In the genomic region with DNA sequence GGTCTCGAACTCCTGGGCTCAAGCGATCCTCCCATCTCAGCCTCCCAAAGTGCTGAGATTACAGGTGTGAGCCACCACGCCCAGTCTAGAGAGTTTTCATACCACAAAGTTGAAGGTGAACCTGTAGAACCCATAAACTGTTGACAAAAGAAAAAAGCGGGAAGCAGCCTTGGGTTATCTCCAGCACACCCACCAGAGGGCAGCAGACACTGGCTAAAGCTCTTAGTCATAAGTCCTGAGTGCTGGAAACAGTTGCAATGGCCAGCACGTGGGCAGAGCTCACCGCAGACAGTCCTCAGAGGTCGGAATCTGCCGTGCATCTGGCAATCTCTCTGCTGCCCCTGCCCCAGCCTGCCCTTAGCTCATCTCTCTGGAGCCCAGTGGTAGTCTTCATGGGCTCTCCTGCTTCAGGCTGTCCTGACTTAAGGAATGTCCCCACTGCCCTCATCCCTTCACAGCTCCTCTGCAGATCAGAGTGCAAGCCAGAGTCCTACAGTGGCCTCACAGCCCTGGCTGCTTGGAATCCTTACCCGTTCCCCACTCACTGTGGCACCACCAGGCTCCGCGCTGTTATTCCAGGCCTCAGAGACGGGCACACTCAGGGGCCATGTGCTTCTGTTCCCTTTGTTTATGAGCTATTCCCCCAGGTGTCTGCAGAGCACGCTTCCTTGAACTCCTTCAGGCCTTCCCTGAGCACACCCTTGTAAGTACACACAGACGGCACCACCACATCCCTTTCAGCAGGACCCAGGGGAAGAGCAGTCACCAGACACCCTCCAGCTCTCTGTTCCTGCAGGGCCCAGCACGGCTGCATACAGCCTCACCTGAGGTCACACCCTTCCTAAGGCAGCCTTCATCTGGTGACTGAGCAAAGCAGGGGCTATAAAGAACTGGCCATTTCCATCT, we compare ENCODE assay signal across 1 cellular context.
A peak's percentile ranks its signal among the peaks of the same experiment; 100 is the strongest.
TF ChIP-seq lines count a peak whose summit lies in the region.

No MANE protein-coding gene starts in this region.

TF ChIP-seq in IMR-90, 13 proteins besides CTCF, POLR2A, EP300 and RAD21 (continued from another document):
- TF ChIP-seq, protein P1, sequence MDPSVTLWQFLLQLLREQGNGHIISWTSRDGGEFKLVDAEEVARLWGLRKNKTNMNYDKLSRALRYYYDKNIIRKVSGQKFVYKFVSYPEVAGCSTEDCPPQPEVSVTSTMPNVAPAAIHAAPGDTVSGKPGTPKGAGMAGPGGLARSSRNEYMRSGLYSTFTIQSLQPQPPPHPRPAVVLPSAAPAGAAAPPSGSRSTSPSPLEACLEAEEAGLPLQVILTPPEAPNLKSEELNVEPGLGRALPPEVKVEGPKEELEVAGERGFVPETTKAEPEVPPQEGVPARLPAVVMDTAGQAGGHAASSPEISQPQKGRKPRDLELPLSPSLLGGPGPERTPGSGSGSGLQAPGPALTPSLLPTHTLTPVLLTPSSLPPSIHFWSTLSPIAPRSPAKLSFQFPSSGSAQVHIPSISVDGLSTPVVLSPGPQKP (IDR thresholded peaks at IDR 0.05; ENCODE audit: borderline replicate concordance, low read depth, low read length), result no peak
- 0 out of 2 replicates have a peak, but pooled peaks have one; percentile 16 for TF ChIP-seq MAFK (IDR thresholded peaks at IDR 0.05; ENCODE audit: low read depth, low read length)
- peak; percentile 73 for TF ChIP-seq CEBPB (IDR thresholded peaks at IDR 0.05; ENCODE audit: low read depth, low read length)
- TF ChIP-seq CHD1 (IDR thresholded peaks at IDR 0.05; ENCODE audit: low read depth, low read length), result peak; percentile 61; the same call in 1 of the 2 replicates
- peak; percentile 99 for TF ChIP-seq SMC3 (IDR thresholded peaks at IDR 0.05; ENCODE audit: low read depth, low read length)
- TF ChIP-seq FOS (IDR thresholded peaks at IDR 0.05; ENCODE audit: low read depth, low read length), result peak; percentile 13; the same call in 1 of the 2 replicates
- TF ChIP-seq MXI1 (IDR thresholded peaks at IDR 0.05; ENCODE audit: borderline replicate concordance, low read depth, low read length), result peak; percentile 97
- TF ChIP-seq NFE2L2 (IDR thresholded peaks at IDR 0.05; ENCODE audit: low read depth, low read length), result no peak
